ENCODE assay signal across 14 cellular contexts in genomic region chr17:58321571-58322525, GRCh38. TPM values are rescaled to one million over a fixed set of nuclear protein-coding genes. Genes with fewer than 3 reads are reported as not detected.
DNase-seq lines count a peak whose midpoint lies in the region; ATAC-seq and TF ChIP-seq lines count a peak whose summit lies in the region.
"Had no signal": no experiment of that assay in that cellular context is flagged by ENCODE, and none has a peak within 500 bp of the region (broad histone marks: within the 10 kb centered on the region; RNA-seq: fewer than 3 reads in every experiment).

No MANE protein-coding gene starts in this region.

- intact Hi-C loops in right lobe of liver (cut with DNase I): loop anchor here in 1 of 2 donors (10.0 kb wide), 1 partner anchor 53 kb away; no protein-coding TSS in a partner anchor

- H3K4me3 ChIP-seq in right lobe of liver: no peak overlapping the region
- H3K4me3 ChIP-seq: SJSA1 had no signal

- peaks cover 0 to 4% (median 0%) of the 10 kb centered on the region in 4 donors for H3K4me1 ChIP-seq in right lobe of liver

- no peak overlapping the region for H3K27ac ChIP-seq in right lobe of liver
- H3K27ac ChIP-seq: SJSA1 had no signal

- no peaks in the 10 kb centered on the region for H3K9me3 ChIP-seq in right lobe of liver
- H3K9me3 ChIP-seq: SJSA1 had no signal

- peak; percentile 1 for DNase-seq in stimulated activated CD4-positive, alpha-beta T cell treated with anti-CD3 and anti-CD28 coated beads, Interleukin-1b, Interleukin-23, amount 100 ng/mL, for 48 hours
- no peak for DNase-seq in stimulated activated CD4-positive, alpha-beta T cell treated with anti-CD3 and anti-CD28 coated beads, Interleukin-4, amount 100 ng/mL, for 1 hour
- DNase-seq in M059J (ENCODE audit: low read depth) (peak; percentile 27), right lobe of liver (peak in 2 of 3 donors; percentile 5 to 35), NCI-H2196 treated with DMSO at 0.1 percent for 48 hours (lab: John Stamatoyannopoulos, UW; ENCODE audit: unreplicated experiment) (no peak)
- no peak for DNase-seq in stimulated activated naive CD4-positive, alpha-beta T cell (lab: John Stamatoyannopoulos, UW)
- DNase-seq: DMS79 treated with DMSO at 0.1 percent for 48 hours; foreskin fibroblast; H9; NCI-H345; stimulated activated CD4-positive, alpha-beta T cell treated with anti-CD3 and anti-CD28 coated beads, Interleukin-4, amount 100 ng/mL, for 4 hours had no signal

- no peak for TF ChIP-seq POLR2A in right lobe of liver (IDR thresholded peaks at IDR 0.05)

- no peak for TF ChIP-seq CTCF in right lobe of liver (IDR thresholded peaks at IDR 0.05)

- ATAC-seq in right lobe of liver: no peak
- no peak for ATAC-seq in HG02885 (IDR thresholded peaks at IDR 0.05; ENCODE audit: poor library complexity, unreplicated experiment)
- ATAC-seq: sciatic nerve had no signal

- WGBS in right lobe of liver (ENCODE audit: insufficient coverage, low coverage, low lambda C conversion rate, missing lambda C conversion rate): 96% methylated on average over 10 of the region's 18 CpGs

- H3K27me3 ChIP-seq in right lobe of liver: no peaks in the 10 kb centered on the region

- no peaks in the 10 kb centered on the region for H3K36me3 ChIP-seq in right lobe of liver
- H3K36me3 ChIP-seq: SJSA1 had no signal

RNA-seq across cellular contexts. Expression of gene TSPOAP1, which starts 6.7 kb away (rescaled TPM):
- 0.22 and 0.47 TPM in 2 replicates for total RNA-seq in M059J (2014; rRNA removed; shearing (Covaris generic))
- 1 to 10 TPM in 5 of 6 experiments, under 1 TPM in 1; 0.87 to 8.3 (median 3.8) TPM for total RNA-seq in right lobe of liver

RNA-seq across cellular contexts. Expression of gene SUPT4H1, which starts 30.2 kb away (rescaled TPM):
- 64.3 and 71.6 TPM in 2 replicates for total RNA-seq in M059J (2014; rRNA removed; shearing (Covaris generic))
- 10 to 100 TPM; 24.8 to 50.9 (median 37.0) TPM for total RNA-seq in right lobe of liver

RNA-seq across cellular contexts. Expression of gene MPO, which starts 41.1 kb away (rescaled TPM):
- total RNA-seq in M059J (2014; rRNA removed; shearing (Covaris generic)): not detected in 2 replicates
- total RNA-seq in right lobe of liver: 1 to 10 TPM in 2 of 6 experiments, under 1 TPM in 2, not detected in 2; 0.26 to 4.2 (median 1.9) TPM
- total RNA-seq: H9, SJSA1 had no signal

Comparison
In these comparisons a context has a peak if more than half of its experiments do, and no peak if none do; other contexts are left out.
1. DNase-seq: peak in stimulated activated CD4-positive, alpha-beta T cell treated with anti-CD3 and anti-CD28 coated beads, Interleukin-1b, Interleukin-23, amount 100 ng/mL, for 48 hours (single experiment), M059J (single experiment) and right lobe of liver (2 of 3); none in stimulated activated CD4-positive, alpha-beta T cell treated with anti-CD3 and anti-CD28 coated beads, Interleukin-4, amount 100 ng/mL, for 1 hour (single experiment), NCI-H2196 treated with DMSO at 0.1 percent for 48 hours (single experiment) and stimulated activated naive CD4-positive, alpha-beta T cell (0 of 6).